14 cellular contexts compared by ENCODE assay signal in the genomic region with DNA sequence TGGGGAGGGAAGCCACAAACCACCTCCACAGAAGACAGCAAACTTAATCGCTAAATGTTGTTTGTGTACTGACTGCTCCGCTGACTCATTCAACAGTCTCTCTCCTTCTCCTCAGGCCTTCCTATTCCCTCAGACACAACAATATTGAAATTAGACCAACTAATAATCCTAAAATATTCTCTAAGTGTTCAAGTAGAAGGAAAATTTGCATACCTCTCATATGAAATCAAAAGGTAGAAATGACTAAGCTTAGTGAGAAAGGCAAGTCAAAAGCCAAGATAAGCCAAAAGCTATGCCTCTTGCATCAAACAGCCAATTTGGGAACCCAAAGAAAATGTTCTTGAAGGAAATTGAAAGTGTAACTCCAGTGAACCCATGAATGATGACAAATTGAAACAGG.
DNase-seq lines count a peak whose midpoint lies in the region; ATAC-seq lines count a peak whose summit lies in the region.
"Had no signal": no experiment of that assay in that cellular context is flagged by ENCODE, and none has a peak within 500 bp of the region (broad histone marks: within the 10 kb centered on the region; RNA-seq: fewer than 3 reads in every experiment).

No MANE protein-coding gene starts in this region.

- peaks cover 10% of the 10 kb centered on the region for H3K9me3 Mint-ChIP-seq in activated naive CD8-positive, alpha-beta T cell treated with anti-CD3 and anti-CD28 coated beads, Interleukin-2, amount 50 U/mL, for 24 hours
- H3K9me3 Mint-ChIP-seq: activated CD8-positive, alpha-beta T cell treated with anti-CD3 and anti-CD28 coated beads for 36 hours had no signal

- ATAC-seq in GM18502 (IDR thresholded peaks at IDR 0.05; ENCODE audit: poor library complexity, unreplicated experiment) (peak; percentile 91), GM21381 (IDR thresholded peaks at IDR 0.05; ENCODE audit: unreplicated experiment) (peak; percentile 81), HG02938 (IDR thresholded peaks at IDR 0.05; ENCODE audit: unreplicated experiment) (peak; percentile 87), HG03565 (IDR thresholded peaks at IDR 0.05; ENCODE audit: unreplicated experiment) (peak; percentile 90)
- no peak for ATAC-seq in activated naive CD8-positive, alpha-beta T cell treated with anti-CD3 and anti-CD28 coated beads, Interleukin-2, amount 50 U/mL, for 24 hours
- ATAC-seq: activated CD8-positive, alpha-beta T cell treated with anti-CD3 and anti-CD28 coated beads for 36 hours; activated naive CD4-positive, alpha-beta T cell treated with anti-CD3 and anti-CD28 coated beads, Interleukin-2, amount 50 U/mL, for 72 hours; right cardiac atrium had no signal

- H3K27ac Mint-ChIP-seq in activated naive CD8-positive, alpha-beta T cell treated with anti-CD3 and anti-CD28 coated beads, Interleukin-2, amount 50 U/mL, for 24 hours, result no peak overlapping the region
- H3K27ac Mint-ChIP-seq: activated CD8-positive, alpha-beta T cell treated with anti-CD3 and anti-CD28 coated beads for 36 hours; activated naive CD4-positive, alpha-beta T cell treated with anti-CD3 and anti-CD28 coated beads, Interleukin-2, amount 50 U/mL, for 72 hours had no signal

- no peak overlapping the region for H3K4me3 Mint-ChIP-seq in activated naive CD8-positive, alpha-beta T cell treated with anti-CD3 and anti-CD28 coated beads, Interleukin-2, amount 50 U/mL, for 24 hours
- H3K4me3 Mint-ChIP-seq: activated CD8-positive, alpha-beta T cell treated with anti-CD3 and anti-CD28 coated beads for 36 hours had no signal

- H3K27me3 Mint-ChIP-seq in activated naive CD8-positive, alpha-beta T cell treated with anti-CD3 and anti-CD28 coated beads, Interleukin-2, amount 50 U/mL, for 24 hours, result no peaks in the 10 kb centered on the region
- H3K27me3 Mint-ChIP-seq: activated CD8-positive, alpha-beta T cell treated with anti-CD3 and anti-CD28 coated beads for 36 hours had no signal

- no peaks in the 10 kb centered on the region for H3K36me3 Mint-ChIP-seq in activated naive CD8-positive, alpha-beta T cell treated with anti-CD3 and anti-CD28 coated beads, Interleukin-2, amount 50 U/mL, for 24 hours (ENCODE audit: low read depth)
- H3K36me3 Mint-ChIP-seq: activated naive CD4-positive, alpha-beta T cell treated with anti-CD3 and anti-CD28 coated beads, Interleukin-2, amount 50 U/mL, for 72 hours had no signal

- H3K4me1 Mint-ChIP-seq in activated naive CD8-positive, alpha-beta T cell treated with anti-CD3 and anti-CD28 coated beads, Interleukin-2, amount 50 U/mL, for 24 hours, result no peaks in the 10 kb centered on the region

- no peak for DNase-seq in activated naive CD8-positive, alpha-beta T cell treated with anti-CD3 and anti-CD28 coated beads, Interleukin-2, amount 50 U/mL, for 24 hours
- no peak for DNase-seq in NCI-H748 treated with DMSO at 0.1 percent for 48 hours (lab: John Stamatoyannopoulos, UW)
- no peak for DNase-seq in AG20443 (ENCODE audit: low spot score)
- DNase-seq in NCI-H446 (lab: John Stamatoyannopoulos, UW), result no peak
- DNase-seq: activated CD8-positive, alpha-beta T cell treated with anti-CD3 and anti-CD28 coated beads for 36 hours; DMS 273 treated with DMSO at 0.1 percent for 48 hours; NCI-H2171; right cardiac atrium; tibial artery had no signal
